In the genomic region with DNA sequence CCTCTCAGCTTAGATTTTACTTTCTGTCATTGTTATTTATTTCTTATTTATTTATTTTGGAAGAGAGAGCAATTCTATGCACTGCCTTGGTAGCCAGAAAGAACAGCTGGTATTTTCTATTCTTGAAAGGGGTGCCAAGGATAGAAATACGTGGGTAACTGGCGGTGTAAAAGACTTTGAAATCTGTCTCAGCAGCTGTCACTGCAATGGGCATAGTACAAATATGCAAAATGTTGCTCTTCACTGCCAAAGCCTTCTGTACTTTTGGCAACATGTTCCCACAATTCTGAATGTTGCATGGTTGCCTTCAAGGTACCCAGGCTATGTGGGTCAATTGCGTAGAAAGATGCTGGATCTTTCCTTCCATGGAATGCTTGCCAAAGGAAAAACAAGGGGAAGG, we compare ENCODE assay signal across 17 cellular contexts.
DNase-seq lines count a peak whose midpoint lies in the region; ATAC-seq, FAIRE-seq and TF ChIP-seq lines count a peak whose summit lies in the region.
"Had no signal": no experiment of that assay in that cellular context is flagged by ENCODE, and none has a peak within 500 bp of the region (broad histone marks: within the 10 kb centered on the region; RNA-seq: fewer than 3 reads in every experiment).

No MANE protein-coding gene starts in this region.

- no peak overlapping the region for H4K91ac ChIP-seq in H1 (replicated peaks; ENCODE audit: insufficient read length, low read length)

- H3K36me3 ChIP-seq in H1 (ENCODE audit: control insufficient read depth in 2 of 4, insufficient read depth in 4 of 4, low read length in 3 of 4), result no peaks in the 10 kb centered on the region

- H3K4me3 ChIP-seq in H1 (ENCODE audit: extremely low read depth in 1 of 4, insufficient read depth in 2 of 4, low read depth in 3 of 4, low read length in 4 of 4), result no peak overlapping the region

- no peak overlapping the region for H3K23ac ChIP-seq in H1 (ENCODE audit: insufficient read length)

- H3K79me2 ChIP-seq in H1 (ENCODE audit: control insufficient read depth in 1 of 2, insufficient read depth in 2 of 2, low read length in 2 of 2), result no peaks in the 10 kb centered on the region

- no peaks in the 10 kb centered on the region for H3K27me3 ChIP-seq in H1 (replicated peaks in 1 of 4; ENCODE audit: control insufficient read depth in 3 of 4, extremely low read depth in 1 of 4, insufficient read depth in 3 of 4, low read length in 3 of 4)

- H3K4me2 ChIP-seq in H1 (ENCODE audit: insufficient read depth in 1 of 2, low read depth in 2 of 2, low read length in 2 of 2), result no peak overlapping the region

- TF ChIP-seq POLR2A in H1 (IDR thresholded peaks at IDR 0.05; ENCODE audit: control extremely low read depth in 1 of 2, low read depth in 2 of 2, low read length in 2 of 2), result no peak

- TF ChIP-seq RAD21 in H1 (IDR thresholded peaks at IDR 0.05 in 1 of 2, conservative IDR thresholded peaks at IDR 0.05 in 1 of 2; ENCODE audit: low read depth in 2 of 2, low read length in 2 of 2), result no peak

- WGBS in H1 (ENCODE audit: extremely low coverage in 1 of 2, insufficient coverage in 1 of 2, insufficient read length in 1 of 2, insufficient replicate concordance in 2 of 2, low coverage in 1 of 2, low lambda C conversion rate in 2 of 2, missing lambda C conversion rate in 1 of 2), 2 experiments, result 92% methylated on average over 3 of the region's 3 CpGs; no CpG with 5 or more reads in 1 of the 2 experiments

- no peaks in the 10 kb centered on the region for H3K4me1 ChIP-seq in H1 (replicated peaks in 1 of 4; ENCODE audit: control insufficient read depth in 3 of 4, insufficient read depth in 4 of 4, low read length in 3 of 4)

- no peaks in the 10 kb centered on the region for H4K20me1 ChIP-seq in H1 (replicated peaks in 1 of 2; ENCODE audit: control insufficient read depth in 1 of 2, insufficient read depth in 2 of 2, low read length in 2 of 2)

- H3K56ac ChIP-seq in H1 (replicated peaks; ENCODE audit: insufficient read length, low read depth, low read length), result no peak overlapping the region

- no peak overlapping the region for H2BK5ac ChIP-seq in H1 (ENCODE audit: low read depth, low read length)

- no peak overlapping the region for H2AK5ac ChIP-seq in H1 (ENCODE audit: low read depth, low read length)

- no peak overlapping the region for H3K27ac ChIP-seq in H1 (ENCODE audit: low read depth, low read length)

- H2BK120ac ChIP-seq in H1 (replicated peaks; ENCODE audit: low read depth, low read length), result no peak overlapping the region

- CTCF ChIA-PET in H1 (lab: Charles Lee; ENCODE audit: partially characterized antibody), result no interaction called here

- peak overlapping the region; percentile 96; the same call in 1 of the 2 replicates for H2BK15ac ChIP-seq in H1 (ENCODE audit: low read length)

- no peaks in the 10 kb centered on the region for H3K23me2 ChIP-seq in H1 (ENCODE audit: low read depth, low read length)

- H3K9me3 ChIP-seq in H1 (ENCODE audit: insufficient read depth in 2 of 2, low read depth in 1 of 2, low read length in 1 of 2), result no peaks in the 10 kb centered on the region

- H3K9ac ChIP-seq in H1 (replicated peaks in 1 of 4; ENCODE audit: extremely low read depth in 1 of 4, low read depth in 3 of 4, low read length in 3 of 4), result peak overlapping the region in 1 of 4 experiments; percentile 61; a peak in 1 of 7 replicates

- H3K4ac ChIP-seq in H1 (replicated peaks; ENCODE audit: insufficient read length, low read depth, low read length), result no peak overlapping the region

- DNase-seq in LHCN-M2 (ENCODE audit: low read depth) (peak; percentile 76), NCI-H446 treated with DMSO at 0.1 percent for 48 hours (lab: John Stamatoyannopoulos, UW) (peak; percentile 99), H1 (ENCODE audit: low read depth in 1 of 2, low spot score in 2 of 2) (no peak), pons (ENCODE audit: low spot score) (peak; percentile 40)
- DNase-seq in activated T-cell treated with anti-CD3 and anti-CD28 coated beads, Interleukin-2, amount 50 U/mL, for 48 hours, result no peak
- DNase-seq: DMS79 treated with DMSO at 0.1 percent for 48 hours, Karpas-422, NCI-H1105, NCI-H187, NCI-H2107, NCI-H226, OCI-M1, Right ventricle myocardium superior had no signal

- no peak overlapping the region for H3K18ac ChIP-seq in H1 (ENCODE audit: extremely low read depth, low read length)

- no peak for FAIRE-seq in H1 (lab: Jason Lieb, UNC)
- FAIRE-seq: D721Med, HTR-8/SVneo had no signal

- ATAC-seq in HG02840 (IDR thresholded peaks at IDR 0.05; ENCODE audit: low FRiP score, unreplicated experiment) (no peak), HG03432 (IDR thresholded peaks at IDR 0.05; ENCODE audit: unreplicated experiment) (no peak)

- no peak for TF ChIP-seq CTCF in H1 (IDR thresholded peaks at IDR 0.05; ENCODE audit: control extremely low read depth in 1 of 3, insufficient read depth in 1 of 3, low read depth in 1 of 3, low read length in 3 of 3)

- H3K14ac ChIP-seq in H1 (ENCODE audit: insufficient read length), result no peak overlapping the region

- no peak overlapping the region for H4K8ac ChIP-seq in H1 (ENCODE audit: extremely low read depth, insufficient read depth, low read length)

- H2AFZ ChIP-seq in H1 (ENCODE audit: low read length), result peak overlapping the region; percentile 43; the same call in 1 of the 2 replicates

- no peak overlapping the region for H4K5ac ChIP-seq in H1 (ENCODE audit: insufficient read length, low read depth, low read length)

- H2BK12ac ChIP-seq in H1 (ENCODE audit: low read depth, low read length), result peak overlapping the region; percentile 52; the same call in 1 of the 2 replicates

- H2BK20ac ChIP-seq in H1 (ENCODE audit: low read length), result 0 out of 2 replicates have a peak overlapping the region, but pooled peaks have one; percentile 57

- TF ChIP-seq EP300 in H1 (IDR thresholded peaks at IDR 0.05; ENCODE audit: borderline replicate concordance in 1 of 2, low read depth in 2 of 2, low read length in 2 of 2), result no peak

- H3K79me1 ChIP-seq in H1 (ENCODE audit: low read depth, low read length), result no peaks in the 10 kb centered on the region

- POLR2A ChIA-PET in H1 (lab: Charles Lee; ENCODE audit: partially characterized antibody), result no interaction called here

TF ChIP-seq in H1, 55 proteins besides CTCF, POLR2A, EP300 and RAD21 (continues in another document):
- TF ChIP-seq SP4 (IDR thresholded peaks at IDR 0.05; ENCODE audit: low read length) (no peak), HDAC6 (IDR thresholded peaks at IDR 0.05; ENCODE audit: low read depth, low read length) (no peak), EGR1 (IDR thresholded peaks at IDR 0.05; ENCODE audit: borderline replicate concordance, low read depth, low read length) (no peak), GTF2F1 (IDR thresholded peaks at IDR 0.05; ENCODE audit: borderline replicate concordance, low read depth, low read length) (no peak), YY1 (IDR thresholded peaks at IDR 0.05; ENCODE audit: low read depth, low read length) (no peak), SP1 (IDR thresholded peaks at IDR 0.05; ENCODE audit: low read depth, low read length) (no peak), CBX5 (IDR thresholded peaks at IDR 0.05; ENCODE audit: low read depth, low read length) (no peak), MAFK (IDR thresholded peaks at IDR 0.05; ENCODE audit: low read depth, low read length) (no peak)

Comparison
In these comparisons a context has a peak if more than half of its experiments do, and no peak if none do; other contexts are left out.
1. DNase-seq: peak in LHCN-M2 (single experiment), NCI-H446 treated with DMSO at 0.1 percent for 48 hours (single experiment) and pons (single experiment); none in H1 (0 of 2) and activated T-cell treated with anti-CD3 and anti-CD28 coated beads, Interleukin-2, amount 50 U/mL, for 48 hours (0 of 2).